In the genomic region with DNA sequence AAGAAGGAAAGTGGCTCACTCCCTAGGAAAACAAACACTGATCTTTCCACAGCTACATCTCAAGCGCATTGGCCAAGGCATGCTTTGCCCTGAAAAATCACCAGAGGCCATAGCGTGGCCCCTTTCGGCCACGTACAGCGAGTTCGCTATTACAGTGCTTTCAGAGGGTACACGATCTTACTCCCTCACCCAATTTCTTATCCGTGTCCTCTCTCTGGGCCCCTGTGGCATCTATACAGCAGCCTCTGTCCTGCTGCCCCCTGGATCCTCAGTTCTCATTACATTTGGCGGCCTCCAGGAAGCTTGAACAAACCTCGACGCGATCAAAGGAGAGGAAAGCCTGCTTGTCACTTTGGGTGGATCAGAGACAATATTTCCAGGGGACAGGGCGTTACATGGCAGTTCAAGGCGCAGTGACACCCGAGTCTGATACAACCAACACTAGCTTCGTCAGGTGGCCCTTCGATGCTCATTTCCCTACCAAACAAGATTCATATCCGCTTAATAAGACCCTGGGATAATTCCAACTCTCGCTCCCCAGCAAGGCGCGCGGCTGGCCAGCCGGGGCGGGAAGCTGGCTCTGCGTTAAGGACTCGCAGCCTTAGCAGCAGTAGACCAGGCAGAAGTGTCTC, we compare ENCODE assay signal across 31 cellular contexts. TPM values are rescaled to one million over a fixed set of nuclear protein-coding genes. Genes with fewer than 3 reads are reported as not detected.
A peak's percentile ranks its signal among the peaks of the same experiment; 100 is the strongest.
DNase-seq lines count a peak whose midpoint lies in the region; ATAC-seq, FAIRE-seq and TF ChIP-seq lines count a peak whose summit lies in the region.
"Had no signal": no experiment of that assay in that cellular context is flagged by ENCODE, and none has a peak within 500 bp of the region (broad histone marks: within the 10 kb centered on the region; RNA-seq: fewer than 3 reads in every experiment).

No MANE protein-coding gene starts in this region.

- H3K4me2 ChIP-seq in astrocyte (ENCODE audit: low read length) (no peak overlapping the region), neural cell (ENCODE audit: low read length) (no peak overlapping the region)
- H3K4me2 ChIP-seq: BLaER1 had no signal

- no peak for FAIRE-seq in astrocyte (lab: Jason Lieb, UNC)
- FAIRE-seq: G401.6 had no signal

- no peak for ATAC-seq in activated naive CD8-positive, alpha-beta T cell treated with anti-CD3 and anti-CD28 coated beads, Interleukin-2, amount 10 ng/mL, durations not matched to agents 7 days and 5 days (ENCODE audit: low read depth)
- ATAC-seq in HG02623 (IDR thresholded peaks at IDR 0.05; ENCODE audit: unreplicated experiment): no peak
- ATAC-seq: activated CD8-positive, alpha-beta T cell treated with anti-CD3 and anti-CD28 coated beads, Interleukin-2, amount 10 ng/mL, durations not matched to agents 7 days and 5 days; left lung; PC-3; sciatic nerve; T-helper 17 cell had no signal

- H3K9me3 ChIP-seq in astrocyte (ENCODE audit: insufficient read depth, low read depth, low read length) (peaks cover 16% of the 10 kb centered on the region), neural cell (ENCODE audit: low read length) (peaks cover 13% of the 10 kb centered on the region)
- H3K9me3 ChIP-seq: ascending aorta, colonic mucosa, left lung, transverse colon had no signal

- H2AFZ ChIP-seq in astrocyte (ENCODE audit: low read depth, low read length) (no peak overlapping the region), neural cell (ENCODE audit: low read depth, low read length) (no peak overlapping the region)

- H3K36me3 ChIP-seq in astrocyte (ENCODE audit: insufficient read depth, low read length): no peaks in the 10 kb centered on the region
- H3K36me3 ChIP-seq in neural cell (ENCODE audit: insufficient read depth, low read length): no peaks in the 10 kb centered on the region
- H3K36me3 ChIP-seq: ascending aorta, BLaER1, colonic mucosa, left lung, transverse colon had no signal

- H3K9me2 ChIP-seq in neural cell (ENCODE audit: insufficient read depth, low read length): no peaks in the 10 kb centered on the region

- H3K9me3 Mint-ChIP-seq in activated naive CD8-positive, alpha-beta T cell treated with anti-CD3 and anti-CD28 coated beads, Interleukin-2, amount 10 ng/mL, durations not matched to agents 7 days and 5 days: peaks cover 13% of the 10 kb centered on the region
- peaks cover 9% of the 10 kb centered on the region for H3K9me3 Mint-ChIP-seq in activated naive CD8-positive, alpha-beta T cell treated with anti-CD3 and anti-CD28 coated beads for 36 hours
- peaks cover 29% of the 10 kb centered on the region for H3K9me3 Mint-ChIP-seq in astrocyte (ENCODE audit: unreplicated experiment)
- H3K9me3 Mint-ChIP-seq: memory B cell had no signal

- H3K9ac ChIP-seq in astrocyte (ENCODE audit: low read length) (no peak overlapping the region), neural cell (ENCODE audit: low read length) (no peak overlapping the region)
- H3K9ac ChIP-seq: BLaER1 had no signal

- peaks cover 8% of the 10 kb centered on the region for H3K4me1 Mint-ChIP-seq in activated naive CD8-positive, alpha-beta T cell treated with anti-CD3 and anti-CD28 coated beads, Interleukin-2, amount 10 ng/mL, durations not matched to agents 7 days and 5 days
- peaks cover 14% of the 10 kb centered on the region for H3K4me1 Mint-ChIP-seq in activated naive CD8-positive, alpha-beta T cell treated with anti-CD3 and anti-CD28 coated beads for 36 hours
- no peaks in the 10 kb centered on the region for H3K4me1 Mint-ChIP-seq in astrocyte (ENCODE audit: low read depth, unreplicated experiment)
- H3K4me1 Mint-ChIP-seq: memory B cell had no signal

- peaks cover 3% of the 10 kb centered on the region for H3K36me3 Mint-ChIP-seq in activated naive CD8-positive, alpha-beta T cell treated with anti-CD3 and anti-CD28 coated beads, Interleukin-2, amount 10 ng/mL, durations not matched to agents 7 days and 5 days
- peaks cover 9% of the 10 kb centered on the region for H3K36me3 Mint-ChIP-seq in activated naive CD8-positive, alpha-beta T cell treated with anti-CD3 and anti-CD28 coated beads for 36 hours
- no peaks in the 10 kb centered on the region for H3K36me3 Mint-ChIP-seq in astrocyte (ENCODE audit: low read depth, unreplicated experiment)

- no peak for TF ChIP-seq EP300 in neural cell (conservative IDR thresholded peaks at IDR 0.05; ENCODE audit: poor library complexity, severe bottlenecking)

- DNase-seq in activated naive CD8-positive, alpha-beta T cell treated with anti-CD3 and anti-CD28 coated beads, Interleukin-2, amount 10 ng/mL, durations not matched to agents 7 days and 5 days: no peak
- no peak for DNase-seq in activated naive CD8-positive, alpha-beta T cell treated with anti-CD3 and anti-CD28 coated beads for 36 hours
- DNase-seq in astrocyte (ENCODE audit: low read depth): no peak
- DNase-seq in KBM-7: no peak
- no peak for DNase-seq in T1000 (lab: John Stamatoyannopoulos, UW)
- DNase-seq: activated CD8-positive, alpha-beta T cell treated with anti-CD3 and anti-CD28 coated beads, Interleukin-2, amount 10 ng/mL, durations not matched to agents 7 days and 5 days; activated effector memory CD4-positive, alpha-beta T cell treated with anti-CD3 and anti-CD28 coated beads, Interleukin-2, amount 50 U/mL, for 16 hours; activated T-cell treated with anti-CD3 and anti-CD28 coated beads for 4 hours; colonic mucosa; effector CD8-positive, alpha-beta T cell; left lung; MV-4-11; NCI-H1436 treated with DMSO at 0.1 percent for 48 hours; PC-3; stimulated activated CD4-positive, alpha-beta T cell treated with anti-CD3 and anti-CD28 coated beads, Interleukin-12 subunit alpha, Interleukin-12 subunit beta, amount 100 ng/mL, for 4 hours; stimulated activated CD4-positive, alpha-beta T cell treated with anti-CD3 and anti-CD28 coated beads, Interleukin-2, amount 100 ng/mL, for 48 hours; T-helper 17 cell; transverse colon had no signal

- POLR2A ChIA-PET in activated naive CD8-positive, alpha-beta T cell treated with anti-CD3 and anti-CD28 coated beads, Interleukin-2, amount 10 ng/mL, durations not matched to agents 7 days and 5 days (lab: Charles Lee): no interaction called here

- no peak for TF ChIP-seq RAD21 in neural cell (conservative IDR thresholded peaks at IDR 0.05)

- H3K27ac ChIP-seq in astrocyte (ENCODE audit: low read depth, low read length): no peak overlapping the region
- no peak overlapping the region for H3K27ac ChIP-seq in neural cell (ENCODE audit: low read length)
- H3K27ac ChIP-seq: ascending aorta, BLaER1, colonic mucosa, left lung, transverse colon had no signal

- no peaks in the 10 kb centered on the region for H3F3A ChIP-seq in neural cell (ENCODE audit: insufficient read depth, low read length, poor library complexity, severe bottlenecking)

- H3K27ac Mint-ChIP-seq in activated naive CD8-positive, alpha-beta T cell treated with anti-CD3 and anti-CD28 coated beads, Interleukin-2, amount 10 ng/mL, durations not matched to agents 7 days and 5 days: peak overlapping the region; percentile 4
- no peak overlapping the region for H3K27ac Mint-ChIP-seq in activated naive CD8-positive, alpha-beta T cell treated with anti-CD3 and anti-CD28 coated beads for 36 hours
- H3K27ac Mint-ChIP-seq in astrocyte (ENCODE audit: unreplicated experiment): no peak overlapping the region
- H3K27ac Mint-ChIP-seq: activated CD8-positive, alpha-beta T cell treated with anti-CD3 and anti-CD28 coated beads, Interleukin-2, amount 10 ng/mL, durations not matched to agents 7 days and 5 days; activated naive CD8-positive, alpha-beta T cell; memory B cell; progenitor cell of endocrine pancreas; T-helper 17 cell had no signal

- no peaks in the 10 kb centered on the region for H3K79me2 ChIP-seq in astrocyte (ENCODE audit: insufficient read depth, low read length)
- H3K79me2 ChIP-seq in neural cell (replicated peaks; ENCODE audit: insufficient read depth, low read length): no peaks in the 10 kb centered on the region

- no peaks in the 10 kb centered on the region for H3K4me1 ChIP-seq in astrocyte (ENCODE audit: insufficient read depth, low read length)
- H3K4me1 ChIP-seq: BLaER1, colonic mucosa had no signal

- H4K20me1 ChIP-seq in astrocyte (ENCODE audit: insufficient read depth, low read length): peaks cover 4% of the 10 kb centered on the region
- no peaks in the 10 kb centered on the region for H4K20me1 ChIP-seq in neural cell (ENCODE audit: insufficient read depth)
- H4K20me1 ChIP-seq: BLaER1 had no signal

- TF ChIP-seq CTCF in astrocyte (IDR thresholded peaks at IDR 0.05; ENCODE audit: insufficient read depth, low read depth, low read length) (no peak), neural cell (IDR thresholded peaks at IDR 0.05; ENCODE audit: poor library complexity, severe bottlenecking) (no peak)

- peaks cover 76% of the 10 kb centered on the region for H3K27me3 Mint-ChIP-seq in activated naive CD8-positive, alpha-beta T cell treated with anti-CD3 and anti-CD28 coated beads, Interleukin-2, amount 10 ng/mL, durations not matched to agents 7 days and 5 days
- H3K27me3 Mint-ChIP-seq in activated naive CD8-positive, alpha-beta T cell treated with anti-CD3 and anti-CD28 coated beads for 36 hours: peaks cover 87% of the 10 kb centered on the region
- H3K27me3 Mint-ChIP-seq in astrocyte (ENCODE audit: low read depth, unreplicated experiment): peaks cover 80% of the 10 kb centered on the region

- H3K4me3 ChIP-seq in astrocyte (ENCODE audit: insufficient read depth, low read depth, low read length): no peak overlapping the region
- H3K4me3 ChIP-seq in neural cell (ENCODE audit: low read length): no peak overlapping the region
- H3K4me3 ChIP-seq: ascending aorta, BLaER1, colonic mucosa, left lung, transverse colon had no signal

- peaks cover 85% of the 10 kb centered on the region for H3K27me3 ChIP-seq in astrocyte (ENCODE audit: insufficient read depth, low read length)
- peaks cover 99% of the 10 kb centered on the region for H3K27me3 ChIP-seq in neural cell (ENCODE audit: insufficient read depth, low read depth, low read length)

- H3K4me3 Mint-ChIP-seq in activated naive CD8-positive, alpha-beta T cell treated with anti-CD3 and anti-CD28 coated beads, Interleukin-2, amount 10 ng/mL, durations not matched to agents 7 days and 5 days: no peak overlapping the region
- H3K4me3 Mint-ChIP-seq in activated naive CD8-positive, alpha-beta T cell treated with anti-CD3 and anti-CD28 coated beads for 36 hours: no peak overlapping the region
- peak overlapping the region; percentile 57 for H3K4me3 Mint-ChIP-seq in astrocyte (ENCODE audit: unreplicated experiment)
- H3K4me3 Mint-ChIP-seq: activated CD8-positive, alpha-beta T cell treated with anti-CD3 and anti-CD28 coated beads, Interleukin-2, amount 10 ng/mL, durations not matched to agents 7 days and 5 days; activated naive CD8-positive, alpha-beta T cell; memory B cell; T-helper 17 cell had no signal

- in situ Hi-C loops in KBM-7 (cut with MboI; ENCODE audit: low pct_unique_long_range_greater_than_20kb, low sequenced_read_pairs): no loop called here

TF ChIP-seq in neural cell, 6 proteins besides CTCF, POLR2A, EP300 and RAD21 (continues in another document):
- TF ChIP-seq TAF1 (IDR thresholded peaks at IDR 0.05; ENCODE audit: low read depth): no peak
- no peak for TF ChIP-seq SMC3 (conservative IDR thresholded peaks at IDR 0.05; ENCODE audit: poor library complexity)

RNA-seq across cellular contexts. Expression of a gene that starts 0.9 kb away (rescaled TPM):
- total RNA-seq in activated naive CD8-positive, alpha-beta T cell treated with anti-CD3 and anti-CD28 coated beads, Interleukin-2, amount 10 ng/mL, durations not matched to agents 7 days and 5 days: not detected
- not detected for total RNA-seq in activated naive CD8-positive, alpha-beta T cell treated with anti-CD3 and anti-CD28 coated beads for 36 hours
- total RNA-seq in astrocyte: not detected in 2 replicates
- not detected in 2 replicates for polyA plus RNA-seq in neural cell
- polyA minus RNA-seq in neural cell: 0.73 TPM in 1 of 2 replicates, not detected in the other
- total RNA-seq: activated CD8-positive, alpha-beta T cell treated with anti-CD3 and anti-CD28 coated beads, Interleukin-2, amount 10 ng/mL, durations not matched to agents 7 days and 5 days; ascending aorta; cardiac septum; colonic mucosa; epithelial cell of proximal tubule; left lung; LHCN-M2; PC-3; progenitor cell of endocrine pancreas; sciatic nerve; T-helper 17 cell; transverse colon had no signal
- polyA plus RNA-seq: AG04450 had no signal
